ENCODE assay signal across 23 cellular contexts in the genomic region with DNA sequence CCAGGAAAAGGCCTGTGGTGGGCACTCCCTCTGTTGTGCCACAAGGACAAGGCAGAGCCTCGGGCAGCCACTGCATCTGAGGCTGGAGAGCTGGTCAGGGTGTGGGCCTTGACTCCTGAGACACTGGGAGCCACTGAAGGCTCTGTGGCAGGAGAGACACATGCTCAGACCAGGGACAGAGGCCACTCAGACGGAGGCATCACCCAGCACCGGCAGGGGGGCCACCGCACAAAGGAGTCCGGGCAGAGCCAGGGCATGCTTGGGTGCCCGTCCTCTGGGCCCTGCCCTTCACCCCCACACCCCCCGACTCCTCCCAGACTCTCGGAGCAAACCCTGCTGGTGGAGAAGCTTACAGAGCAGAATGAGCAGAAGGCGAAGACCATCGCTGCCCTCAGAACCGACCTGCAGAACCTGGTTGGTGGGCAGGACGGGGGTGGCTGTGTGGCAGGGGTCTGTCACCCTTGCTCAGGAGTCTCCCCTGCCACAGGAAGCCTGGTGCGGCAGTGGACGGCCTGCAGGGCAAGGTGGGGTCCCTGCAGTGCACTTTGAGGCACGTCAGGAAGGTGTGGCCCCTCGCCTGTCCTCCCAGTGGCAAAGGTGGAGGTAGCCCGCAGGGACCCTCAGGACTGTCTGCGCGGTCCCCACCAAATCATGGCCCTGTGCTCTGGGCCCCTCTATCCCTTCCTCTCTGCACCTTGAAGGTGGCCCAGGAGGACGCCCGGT. TPM values are rescaled to one million over a fixed set of nuclear protein-coding genes. Genes with fewer than 3 reads are reported as not detected.
DNase-seq lines count a peak whose midpoint lies in the region; ATAC-seq and TF ChIP-seq lines count a peak whose summit lies in the region.
"Had no signal": no experiment of that assay in that cellular context is flagged by ENCODE, and none has a peak within 500 bp of the region (broad histone marks: within the 10 kb centered on the region; RNA-seq: fewer than 3 reads in every experiment).

No MANE protein-coding gene starts in this region.

- no peak for TF ChIP-seq POLR2A in spleen (IDR thresholded peaks at IDR 0.05)

- H3K36me3 ChIP-seq in WERI-Rb-1 (no peaks in the 10 kb centered on the region), lower lobe of right lung (no peaks in the 10 kb centered on the region), spleen (no peaks in the 10 kb centered on the region)

- no peaks in the 10 kb centered on the region for H3K27me3 ChIP-seq in WERI-Rb-1 (ENCODE audit: insufficient read depth, low read depth, severe bottlenecking)
- no peaks in the 10 kb centered on the region for H3K27me3 ChIP-seq in lower lobe of right lung (ENCODE audit: low read depth)
- peaks cover 0 to 9% (median 0%) of the 10 kb centered on the region in 7 donors for H3K27me3 ChIP-seq in spleen (replicated peaks in 1 of 7)

- H3K4me1 ChIP-seq in lower lobe of right lung (no peaks in the 10 kb centered on the region), spleen (peaks cover 0 to 13% (median 0%) of the 10 kb centered on the region in 6 donors)

- H3K4me3 ChIP-seq in WERI-Rb-1 (ENCODE audit: low read depth, low read length) = no peak overlapping the region
- no peak overlapping the region for H3K4me3 ChIP-seq in lower lobe of right lung
- H3K4me3 ChIP-seq in spleen = no peak overlapping the region

- no peak for TF ChIP-seq CTCF in WERI-Rb-1 (IDR thresholded peaks at IDR 0.05; ENCODE audit: low read depth, low read length)
- no peak for TF ChIP-seq CTCF in lower lobe of right lung (IDR thresholded peaks at IDR 0.05)
- TF ChIP-seq CTCF in spleen (IDR thresholded peaks at IDR 0.05 in 8 of 11, conservative IDR thresholded peaks at IDR 0.05 in 3 of 11) = no peak

- DNase-seq in activated T-cell treated with anti-CD3 and anti-CD28 coated beads, Interleukin-2, amount 50 U/mL, for 48 hours = peak; percentile 4 to 5
- DNase-seq in activated T-cell treated with anti-CD3 and anti-CD28 coated beads, Interleukin-2, amount 50 U/mL, for 1 hour = no peak
- DNase-seq in WERI-Rb-1 = peak; percentile 4
- DNase-seq in lower lobe of right lung = peak; percentile 39
- DNase-seq in spleen = peak; percentile 66
- no peak for DNase-seq in MV-4-11 (lab: John Stamatoyannopoulos, UW)
- DNase-seq in activated naive CD4-positive, alpha-beta T cell treated with Interleukin-2 at 50 U/mL for 16 hours = no peak
- DNase-seq: anterior cingulate cortex; foreskin fibroblast; naive B cell; NCI-H1417; NCI-H2171; NCI-H748 treated with DMSO at 0.1 percent for 48 hours; stimulated activated CD4-positive, alpha-beta T cell treated with anti-CD3 and anti-CD28 coated beads, Interleukin-15, amount 100 ng/mL, for 24 hours; stimulated activated naive CD8-positive, alpha-beta T cell treated with anti-CD3 and anti-CD28 coated beads, Interleukin-15, Interleukin-2, amounts not matched to agents 100 U/mL and 50 U/mL, for 24 hours had no signal

- ATAC-seq in lower lobe of right lung (no peak), GM19397 (IDR thresholded peaks at IDR 0.05; ENCODE audit: unreplicated experiment) (no peak)
- ATAC-seq: activated T-helper 17 cell treated with anti-CD3 and anti-CD28 coated beads, Interleukin-2, amount 50 U/mL, for 72 hours; Panc1; stimulated activated naive CD8-positive, alpha-beta T cell treated with anti-CD3 and anti-CD28 coated beads, Interleukin-15, Interleukin-2, amounts not matched to agents 100 U/mL and 50 U/mL, for 24 hours had no signal

- WGBS in spleen, 5 donors = 82 to 89% (median 87%) methylated on average over 13 to 21 of the region's 21 CpGs

- H3K9me3 ChIP-seq in WERI-Rb-1 (ENCODE audit: severe bottlenecking) (peaks cover 3% of the 10 kb centered on the region), lower lobe of right lung (no peaks in the 10 kb centered on the region), spleen (peaks cover 0 to 17% (median 9%) of the 10 kb centered on the region in 8 donors)

- H3K27ac ChIP-seq in WERI-Rb-1 = no peak overlapping the region
- no peak overlapping the region for H3K27ac ChIP-seq in lower lobe of right lung
- no peak overlapping the region for H3K27ac ChIP-seq in spleen

- intact Hi-C loops in lower lobe of right lung (cut with DNase I) = no loop called here
- intact Hi-C loops in spleen (cut with DNase I; ENCODE audit: low total_unique reads) = no loop called here

RNA-seq across cellular contexts. Expression of gene CROCC2, which starts 26.0 kb away (rescaled TPM):
- 3.4 TPM for total RNA-seq in lower lobe of right lung
- total RNA-seq in spleen = 1 to 10 TPM in 4 of 7 donors, under 1 TPM in 3; 0.29 to 3.6 (median 1.1) TPM
- polyA plus RNA-seq in spleen = under 1 TPM; 0.04 to 0.74 (median 0.17) TPM
- total RNA-seq: A673; activated T-helper 17 cell treated with anti-CD3 and anti-CD28 coated beads, Interleukin-2, amount 50 U/mL, for 72 hours; CD4-positive, alpha-beta T cell; HT-29; urinary bladder had no signal

RNA-seq across cellular contexts. Expression of gene MAB21L4, which starts 36.2 kb away (rescaled TPM):
- total RNA-seq in lower lobe of right lung (17.0 TPM), spleen (under 1 TPM in 2 of 7 donors, not detected in 5; 0.33 to 0.70 TPM)
- polyA plus RNA-seq in spleen = under 1 TPM in 2 of 3 donors, not detected in 1; 0.04 to 0.13 TPM
- total RNA-seq: A673; activated T-helper 17 cell treated with anti-CD3 and anti-CD28 coated beads, Interleukin-2, amount 50 U/mL, for 72 hours; CD4-positive, alpha-beta T cell; LHCN-M2 had no signal

Comparison
In these comparisons a context has a peak if more than half of its experiments do, and no peak if none do; other contexts are left out.
1. DNase-seq: peak in activated T-cell treated with anti-CD3 and anti-CD28 coated beads, Interleukin-2, amount 50 U/mL, for 48 hours (2 of 2), WERI-Rb-1 (single experiment), lower lobe of right lung (single experiment) and spleen (single experiment); none in activated T-cell treated with anti-CD3 and anti-CD28 coated beads, Interleukin-2, amount 50 U/mL, for 1 hour (single experiment), MV-4-11 (single experiment) and activated naive CD4-positive, alpha-beta T cell treated with Interleukin-2 at 50 U/mL for 16 hours (single experiment).
2. RNA of gene MAB21L4, which starts 36.2 kb away (total RNA-seq): 17.0 TPM in lower lobe of right lung (single experiment); 0.33 to 0.70 TPM in spleen; every median in the first group is over 10 times any median in the second.